In genomic region chr7:71131753-71132520, GRCh38 we compare ENCODE assay signal across 9 cellular contexts. TPM values are rescaled to one million over a fixed set of nuclear protein-coding genes. Genes with fewer than 3 reads are reported as not detected.
A peak's percentile ranks its signal among the peaks of the same experiment; 100 is the strongest.
DNase-seq lines count a peak whose midpoint lies in the region; ATAC-seq and FAIRE-seq lines count a peak whose summit lies in the region.
"Had no signal": no experiment of that assay in that cellular context is flagged by ENCODE, and none has a peak within 500 bp of the region (broad histone marks: within the 10 kb centered on the region; RNA-seq: fewer than 3 reads in every experiment).

Gene GALNT17 (plus strand): TSS chr7:71132144.

- H2AK5ac ChIP-seq in neuronal stem cell (ENCODE audit: low read depth, low read length), result no peak within 1 kb of the TSS

- intact Hi-C loops in head of caudate nucleus (cut with DNase I), result no loop called here

- H3K79me1 ChIP-seq in neuronal stem cell (ENCODE audit: low read depth, low read length), result peaks cover 8% of the 10 kb centered on the region

- peaks cover 7 to 18% of the 10 kb centered on the region in 2 donors for H3K4me1 ChIP-seq in neuronal stem cell (ENCODE audit: control insufficient read depth in 2 of 2, insufficient read depth in 1 of 2, low read depth in 1 of 2, low read length in 2 of 2)

- peak within 1 kb of the TSS; percentile 72 for H3K9ac ChIP-seq in neuronal stem cell (ENCODE audit: low read depth, low read length, poor library complexity)

- no CpG with 5 or more reads among the region's 98 CpGs for WGBS in neuronal stem cell (ENCODE audit: extremely low coverage in 2 of 2, insufficient read length in 2 of 2, insufficient replicate concordance in 1 of 2), 2 donors

- peak within 1 kb of the TSS; percentile 72 for H3K27ac ChIP-seq in neuronal stem cell (replicated peaks; ENCODE audit: low read length)

- peak within 1 kb of the TSS; percentile 94 for H3K18ac ChIP-seq in neuronal stem cell (ENCODE audit: low read length)

- ATAC-seq in HG03159 (IDR thresholded peaks at IDR 0.05; ENCODE audit: unreplicated experiment), result no peak
- no peak for ATAC-seq in GM18867 (IDR thresholded peaks at IDR 0.05; ENCODE audit: unreplicated experiment)

- H2BK15ac ChIP-seq in neuronal stem cell (ENCODE audit: low read length), result peak within 1 kb of the TSS; percentile 84

- H3K4me1 Mint-ChIP-seq in activated T-cell treated with anti-CD3 and anti-CD28 coated beads, Interleukin-2, amount 50 U/mL, for 24 hours (ENCODE audit: low read depth), result no peaks in the 10 kb centered on the region

- no peak within 1 kb of the TSS for H3K4me3 Mint-ChIP-seq in activated T-cell treated with anti-CD3 and anti-CD28 coated beads, Interleukin-2, amount 50 U/mL, for 24 hours

- H3K23ac ChIP-seq in neuronal stem cell (ENCODE audit: low read depth, low read length, poor library complexity), result peak within 1 kb of the TSS; percentile 87

- peak within 1 kb of the TSS; percentile 88 for H2BK5ac ChIP-seq in neuronal stem cell (ENCODE audit: low read length)

- peak within 1 kb of the TSS; percentile 97 for H2AFZ ChIP-seq in neuronal stem cell (ENCODE audit: low read length)

- H3K9me3 Mint-ChIP-seq in activated T-cell treated with anti-CD3 and anti-CD28 coated beads, Interleukin-2, amount 50 U/mL, for 24 hours, result no peaks in the 10 kb centered on the region

- no peak for FAIRE-seq in urothelium cell line (lab: Jason Lieb, UNC)
- FAIRE-seq: GM18507 had no signal

- peaks cover 0 to 26% (median 8%) of the 10 kb centered on the region in 3 experiments for H3K27me3 ChIP-seq in neuronal stem cell (ENCODE audit: control insufficient read depth in 3 of 3, insufficient read depth in 3 of 3, low read depth in 1 of 3, low read length in 3 of 3)

- peak within 1 kb of the TSS; percentile 85 for H3K14ac ChIP-seq in neuronal stem cell (ENCODE audit: low read length)

- H2BK120ac ChIP-seq in neuronal stem cell (ENCODE audit: low read depth, low read length), result peak within 1 kb of the TSS; percentile 83

- H4K8ac ChIP-seq in neuronal stem cell (ENCODE audit: low read depth, low read length), result no peak within 1 kb of the TSS

- H3K36me3 ChIP-seq in neuronal stem cell (replicated peaks in 1 of 2; ENCODE audit: control insufficient read depth in 2 of 2, insufficient read depth in 2 of 2, low read length in 2 of 2), result peaks cover 0 to 11% of the 10 kb centered on the region in 2 donors

- H3K36me3 Mint-ChIP-seq in activated T-cell treated with anti-CD3 and anti-CD28 coated beads, Interleukin-2, amount 50 U/mL, for 24 hours (ENCODE audit: low read depth), result no peaks in the 10 kb centered on the region

- H3K4ac ChIP-seq in neuronal stem cell (ENCODE audit: low read length), result no peak within 1 kb of the TSS

- H4K91ac ChIP-seq in neuronal stem cell (ENCODE audit: low read depth, low read length, poor library complexity), result no peak within 1 kb of the TSS

- peak; percentile 14 to 16 for DNase-seq in activated T-cell treated with anti-CD3 and anti-CD28 coated beads, Interleukin-2, amount 50 U/mL, for 48 hours
- no peak for DNase-seq in activated T-cell treated with anti-CD3 and anti-CD28 coated beads, Interleukin-2, amount 50 U/mL, for 24 hours
- DNase-seq in head of caudate nucleus, result peak in 22 of 42 donors; percentile 4 to 44 (median 19)
- peak; percentile 31 for DNase-seq in neuronal stem cell (ENCODE audit: low spot score)
- peak; percentile 50 for DNase-seq in urothelium cell line (ENCODE audit: low spot score)
- no peak for DNase-seq in DMS153 treated with DMSO at 0.1 percent for 48 hours (lab: John Stamatoyannopoulos, UW; ENCODE audit: unreplicated experiment)

- peak within 1 kb of the TSS; percentile 90 for H3K4me2 ChIP-seq in neuronal stem cell (ENCODE audit: insufficient read depth, low read length, poor library complexity, severe bottlenecking)

- peak within 1 kb of the TSS; percentile 83 to 94 for H3K4me3 ChIP-seq in neuronal stem cell (ENCODE audit: low read length in 2 of 2)

- H3K27ac Mint-ChIP-seq in activated T-cell treated with anti-CD3 and anti-CD28 coated beads, Interleukin-2, amount 50 U/mL, for 24 hours, result no peak within 1 kb of the TSS

- H3K27me3 Mint-ChIP-seq in activated T-cell treated with anti-CD3 and anti-CD28 coated beads, Interleukin-2, amount 50 U/mL, for 24 hours, result peaks cover 37% of the 10 kb centered on the region

- no peak within 1 kb of the TSS for H2BK12ac ChIP-seq in neuronal stem cell (ENCODE audit: low read length)

- no peaks in the 10 kb centered on the region for H3K9me3 ChIP-seq in neuronal stem cell (replicated peaks in 1 of 2; ENCODE audit: control insufficient read depth in 2 of 2, insufficient read depth in 1 of 2, low read depth in 1 of 2, low read length in 2 of 2)

RNA-seq across cellular contexts. Expression of gene GALNT17, which starts in this region (rescaled TPM):
- polyA plus RNA-seq in neuronal stem cell (2013, experiment 1 of 2), result 6.2 TPM
- 6.5 TPM for polyA plus RNA-seq in neuronal stem cell (2013, experiment 2 of 2)

Comparison
In these comparisons a context has a peak if more than half of its experiments do, and no peak if none do; other contexts are left out.
1. DNase-seq: peak in activated T-cell treated with anti-CD3 and anti-CD28 coated beads, Interleukin-2, amount 50 U/mL, for 48 hours (2 of 2), head of caudate nucleus (22 of 42), neuronal stem cell (single experiment) and urothelium cell line (single experiment); none in activated T-cell treated with anti-CD3 and anti-CD28 coated beads, Interleukin-2, amount 50 U/mL, for 24 hours (single experiment) and DMS153 treated with DMSO at 0.1 percent for 48 hours (single experiment).